18 cellular contexts compared by ENCODE assay signal in the genomic region with DNA sequence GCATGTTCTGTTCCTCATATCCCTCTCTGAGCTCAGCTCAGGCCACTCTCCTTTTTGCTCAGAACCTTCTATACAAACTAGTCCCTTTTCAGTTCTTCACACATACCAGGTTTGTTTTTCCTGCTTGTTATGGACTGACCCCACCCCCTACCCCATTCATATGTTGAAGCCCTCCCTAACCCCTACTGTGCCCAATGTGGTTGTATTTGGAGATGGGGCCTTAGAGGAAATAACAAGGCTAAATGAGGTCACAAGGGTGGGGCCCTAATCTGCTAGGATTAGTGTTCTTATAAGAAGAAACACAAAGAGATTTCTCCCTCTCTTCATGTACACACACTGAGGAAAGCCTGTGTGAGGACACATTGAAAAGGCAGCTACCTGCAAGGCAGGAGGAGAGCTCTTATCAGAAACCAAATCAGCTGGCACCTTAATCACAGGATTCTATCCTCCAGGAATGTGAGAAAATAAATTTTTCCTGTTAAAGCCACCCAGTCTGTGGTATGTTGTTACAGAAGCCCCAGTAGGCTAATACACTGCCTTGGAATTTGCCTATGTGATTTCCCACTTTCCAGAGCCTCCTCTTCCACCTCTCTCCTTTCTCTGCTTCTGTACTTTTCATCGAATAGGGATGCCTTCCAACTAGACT.
"Had no signal": no experiment of that assay in that cellular context is flagged by ENCODE, and none has a peak within 500 bp of the region (broad histone marks: within the 10 kb centered on the region; RNA-seq: fewer than 3 reads in every experiment).

No MANE protein-coding gene starts in this region.

- H3K4me3 ChIP-seq: breast epithelium, left ventricle myocardium inferior, prostate gland, smooth muscle cell, suprapubic skin had no signal

- H3K36me3 ChIP-seq: breast epithelium, prostate gland had no signal

- H3K9me3 ChIP-seq: breast epithelium, left ventricle myocardium inferior, prostate gland, suprapubic skin had no signal

- H3K27ac Mint-ChIP-seq: activated T-helper 17 cell treated with anti-CD3 and anti-CD28 coated beads, Interleukin-2, amount 50 U/mL, for 72 hours; nephron; stimulated activated naive CD8-positive, alpha-beta T cell treated with anti-CD3 and anti-CD28 coated beads, Interleukin-15, Interleukin-2, amounts not matched to agents 100 ng/mL and 50 ng/mL, for 24 hours; type B pancreatic cell had no signal

- H3K9me3 Mint-ChIP-seq: nephron, type B pancreatic cell had no signal

- FAIRE-seq: keratinocyte had no signal

- H3K27ac ChIP-seq: breast epithelium, left ventricle myocardium inferior, prostate gland, suprapubic skin had no signal

- H3K4me1 ChIP-seq: breast epithelium, prostate gland, suprapubic skin had no signal

- H3K27me3 ChIP-seq: breast epithelium, suprapubic skin had no signal

- DNase-seq: activated naive CD4-positive, alpha-beta T cell treated with Interleukin-2 at 50 U/mL for 16 hours; anterior cingulate cortex; cerebellar nuclear complex; effector CD8-positive, alpha-beta T cell; foreskin melanocyte; left ventricle myocardium inferior; mesenchymal stem cell; right cardiac atrium; T-helper 9 cell had no signal

- H3K27me3 Mint-ChIP-seq: activated T-helper 17 cell treated with anti-CD3 and anti-CD28 coated beads, Interleukin-2, amount 50 U/mL, for 72 hours; stimulated activated naive CD8-positive, alpha-beta T cell treated with anti-CD3 and anti-CD28 coated beads, Interleukin-15, Interleukin-2, amounts not matched to agents 100 ng/mL and 50 ng/mL, for 24 hours; type B pancreatic cell had no signal

- H3K4me3 Mint-ChIP-seq: activated T-helper 17 cell treated with anti-CD3 and anti-CD28 coated beads, Interleukin-2, amount 50 U/mL, for 72 hours; nephron; stimulated activated naive CD8-positive, alpha-beta T cell treated with anti-CD3 and anti-CD28 coated beads, Interleukin-15, Interleukin-2, amounts not matched to agents 100 ng/mL and 50 ng/mL, for 24 hours; type B pancreatic cell had no signal
